In genomic region chr16:2224183-2224486, GRCh38 we compare ENCODE assay signal across 8 cellular contexts. TPM values are rescaled to one million over a fixed set of nuclear protein-coding genes. Genes with fewer than 3 reads are reported as not detected.
DNase-seq lines count a peak whose midpoint lies in the region; ATAC-seq and TF ChIP-seq lines count a peak whose summit lies in the region.

No MANE protein-coding gene starts in this region.

- peaks cover 21% of the 10 kb centered on the region; the same call in 1 of the 2 replicates for H4K20me1 ChIP-seq in Karpas-422 (ENCODE audit: insufficient read depth, low read depth, low read length)

- H3K9me3 ChIP-seq in Karpas-422 (ENCODE audit: low read length), result no peaks in the 10 kb centered on the region
- no peaks in the 10 kb centered on the region for H3K9me3 ChIP-seq in muscle layer of duodenum (ENCODE audit: control insufficient read depth in 1 of 2, low read length in 2 of 2)

- H3K36me3 ChIP-seq in Karpas-422 (ENCODE audit: insufficient read depth, low read length) (no peaks in the 10 kb centered on the region), muscle layer of duodenum (ENCODE audit: control insufficient read depth in 1 of 2, insufficient read depth in 2 of 2, low read length in 2 of 2) (peaks cover 5 to 18% of the 10 kb centered on the region in 2 donors)

- H3K27ac ChIP-seq in Karpas-422 (ENCODE audit: low read length), result peak overlapping the region; percentile 79
- H3K27ac ChIP-seq in coronary artery, result peak overlapping the region; percentile 74 to 91
- H3K27ac ChIP-seq in muscle layer of duodenum (ENCODE audit: low read length), result peak overlapping the region; percentile 63

- no peak for ATAC-seq in GM21737 (IDR thresholded peaks at IDR 0.05; ENCODE audit: unreplicated experiment)

- H3K4me2 ChIP-seq in Karpas-422 (ENCODE audit: low read depth, low read length, poor library complexity, severe bottlenecking), result peak overlapping the region; percentile 93

- H3K79me2 ChIP-seq in Karpas-422 (ENCODE audit: low read length), result peaks cover 46% of the 10 kb centered on the region

- peak overlapping the region; percentile 99 for H3K4me3 ChIP-seq in Karpas-422 (ENCODE audit: low read length)
- H3K4me3 ChIP-seq in coronary artery, result peak overlapping the region; percentile 84
- H3K4me3 ChIP-seq in muscle layer of duodenum (ENCODE audit: low read depth in 1 of 2, low read length in 2 of 2), result peak overlapping the region; percentile 83 to 85

- DNase-seq in NCI-H510A treated with DMSO at 0.1 percent for 48 hours (lab: John Stamatoyannopoulos, UW) (peak; percentile 28), NCI-H510A (lab: John Stamatoyannopoulos, UW) (no peak), Karpas-422 (no peak), coronary artery (ENCODE audit: low spot score) (no peak), NCI-H446 (lab: John Stamatoyannopoulos, UW) (no peak), pons (ENCODE audit: low spot score) (no peak)

- peak overlapping the region; percentile 96 for H3K9ac ChIP-seq in Karpas-422 (ENCODE audit: low read length)

- TF ChIP-seq CTCF in coronary artery (IDR thresholded peaks at IDR 0.05), result no peak

- H3K4me1 ChIP-seq in Karpas-422 (ENCODE audit: low read length) (peaks cover 9% of the 10 kb centered on the region), muscle layer of duodenum (ENCODE audit: control insufficient read depth in 1 of 2, insufficient read depth in 2 of 2, low read length in 2 of 2) (peaks cover 0 to 21% of the 10 kb centered on the region in 2 donors)

- H3K27me3 ChIP-seq in Karpas-422 (ENCODE audit: low read length), result no peaks in the 10 kb centered on the region
- no peaks in the 10 kb centered on the region for H3K27me3 ChIP-seq in muscle layer of duodenum (ENCODE audit: low read depth, low read length)

- H3K9me2 ChIP-seq in Karpas-422 (replicated peaks; ENCODE audit: insufficient read depth, low read length), result no peaks in the 10 kb centered on the region

- no peak overlapping the region for H2AFZ ChIP-seq in Karpas-422 (ENCODE audit: low read length)

RNA-seq across cellular contexts. Expression of gene E4F1, which starts 0.7 kb away (rescaled TPM):
- 14.8 and 36.9 TPM in 2 replicates for total RNA-seq in Karpas-422 (2014; rRNA removed; shearing (Covaris generic); ENCODE audit: low replicate concordance)

RNA-seq across cellular contexts. Expression of gene PGP, which starts 9.5 kb away (rescaled TPM):
- 26.5 and 42.1 TPM in 2 replicates for total RNA-seq in Karpas-422 (2014; rRNA removed; shearing (Covaris generic); ENCODE audit: low replicate concordance)

RNA-seq across cellular contexts. Expression of gene DNASE1L2, which starts 12.1 kb away (rescaled TPM):
- 0.78 and 5.2 TPM in 2 replicates for total RNA-seq in Karpas-422 (2014; rRNA removed; shearing (Covaris generic); ENCODE audit: low replicate concordance)

RNA-seq across cellular contexts. Expression of gene BRICD5, which starts 13.5 kb away (rescaled TPM):
- total RNA-seq in Karpas-422 (2014; rRNA removed; shearing (Covaris generic); ENCODE audit: low replicate concordance), result 3.7 and 7.9 TPM in 2 replicates

RNA-seq across cellular contexts. Expression of gene MLST8, which starts 18.9 kb away (rescaled TPM):
- 46.3 and 67.0 TPM in 2 replicates for total RNA-seq in Karpas-422 (2014; rRNA removed; shearing (Covaris generic); ENCODE audit: low replicate concordance)
